In the genomic region with DNA sequence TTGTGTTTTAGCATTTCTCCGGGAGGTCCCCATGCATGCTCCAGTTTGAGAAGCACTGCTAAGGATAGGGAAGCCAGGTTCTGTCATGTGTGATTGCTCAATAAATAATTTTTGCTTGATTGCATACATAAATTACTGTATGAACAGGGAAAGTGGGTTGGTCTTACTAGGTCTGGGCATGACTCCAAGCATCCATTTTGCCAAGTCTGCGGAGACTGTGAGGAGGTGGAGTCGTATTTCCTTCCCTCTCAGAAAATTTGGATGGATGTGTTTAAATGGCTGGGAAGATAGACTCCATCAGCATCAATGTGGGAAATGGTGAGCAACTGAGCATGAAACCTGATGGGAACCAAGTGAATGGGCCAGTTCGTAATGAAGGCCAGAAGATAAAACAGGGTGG, we compare ENCODE assay signal across 1 cellular context.
TF ChIP-seq lines count a peak whose summit lies in the region.

No MANE protein-coding gene starts in this region.

TF ChIP-seq in HepG2, 621 proteins besides CTCF, POLR2A, EP300 and RAD21 (continued from another document):
- TF ChIP-seq UBTF (CRISPR knock-in tag; IDR thresholded peaks at IDR 0.05) (no peak), ZNF782 (CRISPR knock-in tag; IDR thresholded peaks at IDR 0.05; ENCODE audit: borderline replicate concordance) (no peak)
